16 cellular contexts compared by ENCODE assay signal in the genomic region with DNA sequence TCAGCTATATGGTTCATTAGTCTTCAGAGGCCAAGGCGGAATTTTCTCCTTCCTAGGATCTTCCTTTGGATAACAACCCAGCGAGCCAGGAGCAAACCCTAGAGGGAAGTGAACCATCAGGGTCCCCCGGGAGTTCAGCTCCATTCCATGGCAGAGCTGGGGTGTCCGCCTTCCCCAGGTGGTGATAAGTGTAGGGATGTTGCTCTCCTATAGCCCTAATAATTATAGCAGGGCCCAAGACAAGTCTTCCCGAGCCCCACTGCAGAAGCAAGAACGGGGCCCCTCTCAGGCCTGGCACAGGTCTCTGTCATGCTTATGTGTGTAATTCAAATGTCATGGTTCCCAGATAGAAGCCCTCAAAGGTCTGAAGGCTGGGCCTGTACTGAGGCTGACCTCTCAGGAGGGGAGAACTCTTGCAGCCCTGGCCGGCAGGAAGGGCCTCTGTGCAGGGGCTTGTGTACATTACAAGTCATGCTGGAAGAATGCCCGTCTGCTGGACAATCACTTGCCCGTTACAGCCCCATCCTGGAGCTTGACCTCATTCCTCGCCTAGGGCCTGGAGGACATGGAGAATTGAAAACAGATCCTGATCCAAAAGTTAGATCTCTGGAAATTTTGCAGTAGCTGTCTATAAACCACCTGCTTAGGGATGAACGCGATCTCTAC. TPM values are rescaled to one million over a fixed set of nuclear protein-coding genes. Genes with fewer than 3 reads are reported as not detected.
DNase-seq lines count a peak whose midpoint lies in the region; ATAC-seq and TF ChIP-seq lines count a peak whose summit lies in the region.
"Had no signal": no experiment of that assay in that cellular context is flagged by ENCODE, and none has a peak within 500 bp of the region (broad histone marks: within the 10 kb centered on the region; RNA-seq: fewer than 3 reads in every experiment).

No MANE protein-coding gene starts in this region.

- no peaks in the 10 kb centered on the region for H3K36me3 ChIP-seq in sigmoid colon

- CTCF ChIA-PET in RWPE1 (lab: Yijun Ruan, JAX), result no interaction called here

- WGBS in sigmoid colon, 2 donors, result 83 to 84% methylated on average over 12 of the region's 12 CpGs

- ATAC-seq in SK-N-SH treated with all-trans-retinoic acid at 6 μM for 48 hours (peak; percentile 69), HG02798 (IDR thresholded peaks at IDR 0.05; ENCODE audit: poor library complexity, unreplicated experiment) (no peak), HG02884 (IDR thresholded peaks at IDR 0.05; ENCODE audit: unreplicated experiment) (no peak), GM18511 (IDR thresholded peaks at IDR 0.05; ENCODE audit: unreplicated experiment) (no peak)
- ATAC-seq: K562 had no signal

- intact Hi-C loops in sigmoid colon (cut with DNase I), result no loop called here

- POLR2A ChIA-PET in RWPE1 (lab: Yijun Ruan, JAX; ENCODE audit: low non-redundant PET), result no interaction called here

- TF ChIP-seq CTCF in fibroblast of pulmonary artery (IDR thresholded peaks at IDR 0.05; ENCODE audit: low read length, missing control alignments) (no peak), sigmoid colon (IDR thresholded peaks at IDR 0.05) (no peak), RWPE1 (conservative IDR thresholded peaks at IDR 0.05; ENCODE audit: low read depth) (no peak)

- no peak for TF ChIP-seq EP300 in sigmoid colon (IDR thresholded peaks at IDR 0.05)

- H3K4me1 ChIP-seq in sigmoid colon, result no peaks in the 10 kb centered on the region

- no peaks in the 10 kb centered on the region for H3K9me3 ChIP-seq in sigmoid colon

- H3K27ac ChIP-seq in sigmoid colon (no peak overlapping the region), RWPE1 (no peak overlapping the region)
- H3K27ac ChIP-seq: coronary artery had no signal

- H3K27me3 ChIP-seq in sigmoid colon, result peaks cover 0 to 5% (median 0%) of the 10 kb centered on the region in 3 donors

- peak; percentile 81 for DNase-seq in ELR (ENCODE audit: low read depth)
- peak; percentile 13 for DNase-seq in fibroblast of pulmonary artery (ENCODE audit: low read depth)
- peak; percentile 41 for DNase-seq in sigmoid colon
- no peak for DNase-seq in RWPE1 (ENCODE audit: low spot score)
- DNase-seq: activated naive CD4-positive, alpha-beta T cell treated with anti-CD3 and anti-CD28 coated beads for 36 hours; NCI-H526 treated with DMSO at 0.1 percent for 48 hours; stimulated activated CD4-positive, alpha-beta T cell treated with anti-CD3 and anti-CD28 coated beads, Interleukin-4, amount 100 ng/mL, for 24 hours; stimulated activated naive CD4-positive, alpha-beta T cell had no signal

- no peak overlapping the region for H3K4me3 ChIP-seq in fibroblast of pulmonary artery (replicated peaks; ENCODE audit: low read depth, low read length)
- no peak overlapping the region for H3K4me3 ChIP-seq in sigmoid colon
- H3K4me3 ChIP-seq: coronary artery, K562 had no signal

- TF ChIP-seq POLR2A in sigmoid colon (IDR thresholded peaks at IDR 0.05), result no peak

TF ChIP-seq in SK-N-SH treated with all-trans-retinoic acid at 6 μM for 48 hours, 23 proteins besides CTCF, POLR2A, EP300 and RAD21:
- TF ChIP-seq CSDC2 (CRISPR knock-in tag; IDR thresholded peaks at IDR 0.05), result no peak
- TF ChIP-seq ZNF8 (CRISPR knock-in tag; IDR thresholded peaks at IDR 0.05), result no peak
- no peak for TF ChIP-seq PPARA (CRISPR knock-in tag; IDR thresholded peaks at IDR 0.05; ENCODE audit: borderline replicate concordance)
- TF ChIP-seq OSR1 (CRISPR knock-in tag; IDR thresholded peaks at IDR 0.05), result no peak
- no peak for TF ChIP-seq ARNTL (CRISPR knock-in tag; IDR thresholded peaks at IDR 0.05; ENCODE audit: borderline replicate concordance, low read depth)
- no peak for TF ChIP-seq TSHZ2 (CRISPR knock-in tag; IDR thresholded peaks at IDR 0.05)
- TF ChIP-seq SNAI2 (CRISPR knock-in tag; IDR thresholded peaks at IDR 0.05), result no peak
- no peak for TF ChIP-seq ZNF70 (CRISPR knock-in tag; IDR thresholded peaks at IDR 0.05)
- TF ChIP-seq ZC3H10 (CRISPR knock-in tag; IDR thresholded peaks at IDR 0.05), result no peak
- TF ChIP-seq ZFP3 (CRISPR knock-in tag; IDR thresholded peaks at IDR 0.05), result no peak
- TF ChIP-seq GLIS3 (CRISPR knock-in tag; IDR thresholded peaks at IDR 0.05), result no peak
- TF ChIP-seq ISL1 (CRISPR knock-in tag; IDR thresholded peaks at IDR 0.05), result no peak
- no peak for TF ChIP-seq CSRNP3 (CRISPR knock-in tag; IDR thresholded peaks at IDR 0.05)
- TF ChIP-seq RARB (CRISPR knock-in tag; IDR thresholded peaks at IDR 0.05), result no peak
- TF ChIP-seq TCF4 (CRISPR knock-in tag; IDR thresholded peaks at IDR 0.05; ENCODE audit: borderline replicate concordance), result no peak
- no peak for TF ChIP-seq ESRRG (CRISPR knock-in tag; IDR thresholded peaks at IDR 0.05)
- TF ChIP-seq, protein P1, sequence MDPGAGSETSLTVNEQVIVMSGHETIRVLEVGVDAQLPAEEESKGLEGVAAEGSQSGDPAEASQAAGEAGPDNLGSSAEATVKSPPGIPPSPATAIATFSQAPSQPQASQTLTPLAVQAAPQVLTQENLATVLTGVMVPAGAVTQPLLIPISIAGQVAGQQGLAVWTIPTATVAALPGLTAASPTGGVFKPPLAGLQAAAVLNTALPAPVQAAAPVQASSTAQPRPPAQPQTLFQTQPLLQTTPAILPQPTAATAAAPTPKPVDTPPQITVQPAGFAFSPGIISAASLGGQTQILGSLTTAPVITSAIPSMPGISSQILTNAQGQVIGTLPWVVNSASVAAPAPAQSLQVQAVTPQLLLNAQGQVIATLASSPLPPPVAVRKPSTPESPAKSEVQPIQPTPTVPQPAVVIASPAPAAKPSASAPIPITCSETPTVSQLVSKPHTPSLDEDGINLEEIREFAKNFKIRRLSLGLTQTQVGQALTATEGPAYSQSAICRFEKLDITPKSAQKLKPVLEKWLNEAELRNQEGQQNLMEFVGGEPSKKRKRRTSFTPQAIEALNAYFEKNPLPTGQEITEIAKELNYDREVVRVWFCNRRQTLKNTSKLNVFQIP (CRISPR knock-in tag; IDR thresholded peaks at IDR 0.05; ENCODE audit: borderline replicate concordance, low read depth), result no peak
- no peak for TF ChIP-seq ZFP30 (CRISPR knock-in tag; IDR thresholded peaks at IDR 0.05)
- TF ChIP-seq PATZ1 (CRISPR knock-in tag; IDR thresholded peaks at IDR 0.05; ENCODE audit: borderline replicate concordance), result no peak

RNA-seq across cellular contexts. Expression of gene LRTM2, which starts 17.3 kb away (rescaled TPM):
- total RNA-seq in sigmoid colon, result under 1 TPM in 1 of 4 donors, not detected in 3; 0.41 TPM
- polyA plus RNA-seq in sigmoid colon, result under 1 TPM in 1 of 3 donors, not detected in 2; 0.09 TPM
- total RNA-seq: activated CD8-positive, alpha-beta memory T cell treated with anti-CD3 and anti-CD28 coated beads for 36 hours; activated naive CD4-positive, alpha-beta T cell treated with anti-CD3 and anti-CD28 coated beads for 36 hours; K562; pulmonary artery endothelial cell had no signal
